11 cellular contexts compared by ENCODE assay signal in the genomic region with DNA sequence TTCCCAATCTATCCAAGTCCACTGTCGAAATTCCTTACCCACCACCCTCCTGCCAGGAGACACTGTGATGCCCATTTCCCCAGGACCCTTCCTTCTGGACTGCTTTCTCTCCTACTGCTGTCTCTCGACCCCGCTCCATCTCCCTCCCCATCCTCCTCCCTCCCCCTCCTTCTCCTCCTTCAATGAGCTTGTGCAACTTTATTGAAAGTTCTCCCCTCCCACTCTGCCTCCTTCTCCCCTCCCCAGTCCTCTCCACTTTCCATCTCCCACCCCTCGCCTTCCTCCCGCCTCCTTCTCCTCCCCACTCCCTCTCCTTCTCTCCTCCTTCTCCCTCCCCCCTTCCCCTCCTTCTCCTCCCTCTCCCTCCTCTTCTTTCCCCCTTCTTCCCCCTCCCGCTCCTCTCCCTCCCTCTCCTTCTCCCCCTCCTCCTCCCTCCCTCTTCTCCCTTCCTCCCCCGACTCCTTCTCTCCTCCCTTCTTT.
DNase-seq lines count a peak whose midpoint lies in the region; FAIRE-seq and TF ChIP-seq lines count a peak whose summit lies in the region.
"Had no signal": no experiment of that assay in that cellular context is flagged by ENCODE, and none has a peak within 500 bp of the region (broad histone marks: within the 10 kb centered on the region; RNA-seq: fewer than 3 reads in every experiment).

No MANE protein-coding gene starts in this region.

- H3K4me1 ChIP-seq in colonic mucosa (peaks cover 1% of the 10 kb centered on the region), muscle layer of duodenum (ENCODE audit: control insufficient read depth in 1 of 2, insufficient read depth in 2 of 2, low read length in 2 of 2) (peaks cover 9% of the 10 kb centered on the region in 2 donors)

- no peak overlapping the region for H3K9ac ChIP-seq in colonic mucosa (ENCODE audit: low read depth in 2 of 2, low read length in 2 of 2)

- DNase-seq in NOMO-1 (lab: John Stamatoyannopoulos, UW; ENCODE audit: unreplicated experiment in 2 of 2) (peak; percentile 54 to 73), colonic mucosa (peak; percentile 36), urothelium cell line (ENCODE audit: low spot score) (peak; percentile 22), GM03348 (ENCODE audit: low spot score) (no peak), SW480 (ENCODE audit: low spot score) (no peak)
- DNase-seq in activated CD4-positive, CD25-positive, alpha-beta regulatory T cell treated with anti-CD3 and anti-CD28 coated beads, Interleukin-2, amount 50 U/mL, for 72 hours, result no peak
- DNase-seq: activated CD8-positive, alpha-beta T cell treated with anti-CD3 and anti-CD28 coated beads, Interleukin-2, amount 10 ng/mL, durations not matched to agents 7 days and 5 days; activated naive CD8-positive, alpha-beta T cell treated with anti-CD3 and anti-CD28 coated beads, Interleukin-2, amount 50 U/mL, for 24 hours; stimulated activated naive CD4-positive, alpha-beta T cell treated with Interleukin-2 at 50 U/mL for 16 hours had no signal

- H3K9me3 ChIP-seq in colonic mucosa (no peaks in the 10 kb centered on the region), muscle layer of duodenum (ENCODE audit: control insufficient read depth in 1 of 2, low read length in 2 of 2) (peaks cover 0 to 2% of the 10 kb centered on the region in 2 donors)

- H3K27ac ChIP-seq in colonic mucosa (peak overlapping the region; percentile 28), muscle layer of duodenum (ENCODE audit: low read length) (peak overlapping the region; percentile 33)

- no peak for TF ChIP-seq CTCF in colonic mucosa (IDR thresholded peaks at IDR 0.05)

- H3K36me3 ChIP-seq in colonic mucosa (no peaks in the 10 kb centered on the region), muscle layer of duodenum (ENCODE audit: control insufficient read depth in 1 of 2, insufficient read depth in 2 of 2, low read length in 2 of 2) (no peaks in the 10 kb centered on the region)

- no peaks in the 10 kb centered on the region for H3K27me3 ChIP-seq in colonic mucosa
- no peaks in the 10 kb centered on the region for H3K27me3 ChIP-seq in muscle layer of duodenum (ENCODE audit: low read depth, low read length)

- intact Hi-C loops in colonic mucosa (cut with DNase I), result no loop called here

- H3K4me3 ChIP-seq in colonic mucosa (no peak overlapping the region), muscle layer of duodenum (ENCODE audit: low read depth in 1 of 2, low read length in 2 of 2) (peak overlapping the region; percentile 17 to 22)

- FAIRE-seq in urothelium cell line (lab: Jason Lieb, UNC), result no peak
- FAIRE-seq: G401.6 had no signal

Comparison
In these comparisons a context has a peak if more than half of its experiments do, and no peak if none do; other contexts are left out.
1. DNase-seq: peak in NOMO-1 (2 of 2), colonic mucosa (single experiment) and urothelium cell line (single experiment); none in activated CD4-positive, CD25-positive, alpha-beta regulatory T cell treated with anti-CD3 and anti-CD28 coated beads, Interleukin-2, amount 50 U/mL, for 72 hours (single experiment), GM03348 (single experiment) and SW480 (single experiment).